28 cellular contexts compared by ENCODE assay signal in the genomic region with DNA sequence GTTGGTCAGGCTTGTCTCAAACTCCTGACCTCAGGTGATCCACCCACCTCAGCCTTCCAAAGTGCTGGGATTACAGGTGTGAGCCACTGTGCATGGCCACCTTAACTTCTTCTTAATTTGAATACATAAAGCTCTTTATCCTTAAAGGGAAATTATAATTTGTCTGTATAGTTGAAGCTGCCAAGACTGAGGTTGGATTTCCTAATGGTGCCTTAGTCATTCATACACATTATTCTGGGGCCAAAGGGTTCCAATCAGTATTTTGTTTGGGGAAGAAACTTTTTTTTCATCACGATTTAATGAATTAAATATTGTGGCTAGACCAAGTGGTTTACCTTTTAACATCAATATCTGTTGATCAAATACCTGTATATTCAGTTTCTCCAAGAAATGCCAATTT.
"Had no signal": no experiment of that assay in that cellular context is flagged by ENCODE, and none has a peak within 500 bp of the region (broad histone marks: within the 10 kb centered on the region; RNA-seq: fewer than 3 reads in every experiment).

No MANE protein-coding gene starts in this region.

- H3K4me3 ChIP-seq: body of pancreas, cardiac muscle cell, coronary artery, dorsolateral prefrontal cortex, right lobe of liver, skin epidermis, uterus had no signal

- H3K36me3 ChIP-seq: cardiac muscle cell, neutrophil, right lobe of liver, uterus had no signal

- DNase-seq: activated CD4-positive, alpha-beta T cell treated with anti-CD3 and anti-CD28 coated beads for 48 hours; activated CD4-positive, alpha-beta T cell treated with anti-CD3 and anti-CD28 coated beads, Interleukin-2, amount 50 U/mL, for 48 hours; activated CD8-positive, alpha-beta memory T cell treated with anti-CD3 and anti-CD28 coated beads for 24 hours; activated effector memory CD4-positive, alpha-beta T cell treated with Interleukin-2 at 50 U/mL for 16 hours; activated naive CD4-positive, alpha-beta T cell treated with Interleukin-2 at 50 U/mL for 16 hours; aorta; body of pancreas; cerebellar nuclear complex; dorsolateral prefrontal cortex; effector memory CD4-positive, alpha-beta T cell; head of caudate nucleus; hippocampal formation; kidney; left colon; mammary epithelial cell; naive B cell; nephron progenitor cell; right lobe of liver; stimulated activated CD4-positive, alpha-beta T cell treated with anti-CD3 and anti-CD28 coated beads, Interleukin-12 subunit alpha, Interleukin-12 subunit beta, amount 100 ng/mL, for 4 hours; stimulated activated CD4-positive, alpha-beta T cell treated with anti-CD3 and anti-CD28 coated beads, Interleukin-4, amount 100 ng/mL, for 1 hour; substantia nigra; T-helper 9 cell; uterus had no signal

- H3K9me3 ChIP-seq: body of pancreas, neutrophil, right lobe of liver, uterus had no signal

- H3K27me3 ChIP-seq: body of pancreas, cardiac muscle cell, dorsolateral prefrontal cortex, neutrophil, right lobe of liver, uterus had no signal

- H3K27ac ChIP-seq: body of pancreas, cardiac muscle cell, coronary artery, dorsolateral prefrontal cortex, neutrophil, right lobe of liver, skin epidermis, uterus, VCaP had no signal

- ATAC-seq: body of pancreas, left colon, right lobe of liver had no signal

- H3K4me1 ChIP-seq: body of pancreas, right lobe of liver, uterus had no signal
